In the genomic region with DNA sequence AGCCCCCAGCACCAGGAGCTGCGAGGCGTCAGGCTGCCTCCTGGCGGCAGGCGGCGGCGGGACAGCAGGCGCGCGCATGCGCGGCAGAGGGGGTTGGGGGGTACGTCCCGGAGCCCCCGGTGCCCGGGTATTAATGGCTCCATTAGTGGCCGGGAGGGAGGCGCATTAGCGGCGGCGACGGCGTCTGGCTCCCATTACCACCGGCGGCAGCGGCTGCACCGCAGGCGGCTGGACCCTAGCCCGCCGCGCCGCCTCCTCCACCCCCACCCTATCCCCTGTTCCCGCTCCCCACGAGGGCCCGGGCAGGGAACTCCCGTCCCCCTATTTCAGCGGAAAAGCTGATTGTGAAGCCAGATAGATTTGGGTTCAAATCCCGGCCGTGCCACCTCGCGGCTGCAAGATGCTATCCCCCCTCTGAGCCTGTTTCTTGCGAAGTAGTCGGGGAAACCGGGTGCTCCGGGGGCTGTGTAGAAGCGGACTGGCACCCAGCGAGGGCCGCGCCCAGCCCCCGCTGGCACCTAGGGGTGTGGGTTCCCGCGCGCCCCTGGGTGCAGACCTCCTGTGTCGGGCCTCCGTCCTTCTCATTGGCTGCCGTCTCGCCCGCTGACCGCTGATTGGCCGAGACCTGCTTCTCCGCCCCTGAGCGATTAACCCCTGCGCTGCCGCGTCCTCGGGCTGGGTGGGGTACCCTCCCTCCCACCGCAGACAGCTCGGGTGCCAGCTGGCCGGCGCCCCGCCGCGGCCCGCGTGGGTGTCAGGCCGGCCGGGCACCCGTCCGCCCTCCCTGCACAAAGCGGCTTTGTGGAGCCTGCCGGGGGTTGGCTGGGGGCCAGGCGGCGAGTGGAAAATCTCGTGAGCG, we compare ENCODE assay signal across 8 cellular contexts. TPM values are rescaled to one million over a fixed set of nuclear protein-coding genes. Genes with fewer than 3 reads are reported as not detected.
A peak's percentile ranks its signal among the peaks of the same experiment; 100 is the strongest.
DNase-seq lines count a peak whose midpoint lies in the region; ATAC-seq, FAIRE-seq and TF ChIP-seq lines count a peak whose summit lies in the region.

No MANE protein-coding gene starts in this region.

- intact Hi-C loops in endothelial cell of umbilical vein (cut with micrococcal nuclease), result loop anchor here (1.0 to 2.0 kb wide), 8 partner anchors 12 to 172 kb away; a partner anchor contains a TSS

- H3K9ac ChIP-seq in endothelial cell of umbilical vein (replicated peaks; ENCODE audit: extremely low read depth, insufficient read depth, low read length), result peak overlapping the region; percentile 51

- H3K27ac ChIP-seq in ACC112 (ENCODE audit: low read depth, low read length) (peak overlapping the region; percentile 61), endothelial cell of umbilical vein (ENCODE audit: insufficient read depth, low read depth, low read length) (peak overlapping the region; percentile 26)

- H3K9me1 ChIP-seq in endothelial cell of umbilical vein (replicated peaks; ENCODE audit: control insufficient read depth, extremely low read depth, insufficient read depth, low read length), result no peaks in the 10 kb centered on the region

- CTCF ChIA-PET in endothelial cell of umbilical vein (lab: Charles Lee), result interaction anchor here (0.9 to 7.4 kb wide), 20 partner anchors 9 to 167 kb away, joined by 3 to 365 read pairs (median 4); a partner anchor contains a TSS

- peak overlapping the region; percentile 93 for H3K4me3 ChIP-seq in ACC112 (ENCODE audit: low read depth, low read length)
- peak overlapping the region; percentile 61 to 74 (median 70) for H3K4me3 ChIP-seq in endothelial cell of umbilical vein (replicated peaks in 1 of 3; ENCODE audit: insufficient read depth in 1 of 3, low read depth in 1 of 3, low read length in 3 of 3)

- no TSS peak for BruUV-seq in endothelial cell of umbilical vein (replicated peaks; lab: Mats Ljungman, UMichigan)

- DNase-seq in HT-29 (ENCODE audit: low spot score), result peak; percentile 90
- DNase-seq in NOMO-1 (lab: John Stamatoyannopoulos, UW; ENCODE audit: unreplicated experiment in 2 of 2), result peak; percentile 69 to 78
- DNase-seq in activated CD8-positive, alpha-beta memory T cell treated with anti-CD3 and anti-CD28 coated beads, Interleukin-2, amount 50 U/mL, for 48 hours, result peak; percentile 95
- DNase-seq in endothelial cell of umbilical vein (ENCODE audit: low read depth, low spot score), result peak; percentile 84
- peak; percentile 91 for DNase-seq in middle frontal gyrus (ENCODE audit: extremely low spot score, low spot score)
- peak; percentile 66 to 74 for DNase-seq in stimulated activated CD8-positive, alpha-beta memory T cell treated with anti-CD3 and anti-CD28 coated beads, Interleukin-2, amount 100 ng/mL, for 1 hour (ENCODE audit: low read depth in 2 of 2)

- H3K79me2 ChIP-seq in ACC112 (ENCODE audit: control insufficient read depth, insufficient read depth, low read length, unreplicated experiment) (peaks cover 20% of the 10 kb centered on the region), endothelial cell of umbilical vein (ENCODE audit: control insufficient read depth, insufficient read depth, low read length) (peaks cover 23% of the 10 kb centered on the region)

- H2AFZ ChIP-seq in ACC112 (ENCODE audit: low read length, unreplicated experiment) (no peak overlapping the region), endothelial cell of umbilical vein (ENCODE audit: low read depth, low read length) (peak overlapping the region; percentile 38)

- H3K4me2 ChIP-seq in endothelial cell of umbilical vein (ENCODE audit: insufficient read depth, low read length), result peak overlapping the region; percentile 79

- no peaks in the 10 kb centered on the region for H4K20me1 ChIP-seq in endothelial cell of umbilical vein (replicated peaks; ENCODE audit: control insufficient read depth, extremely low read depth, insufficient read depth, low read length)

- H3K27me3 ChIP-seq in ACC112 (ENCODE audit: insufficient read depth, low read length) (no peaks in the 10 kb centered on the region), endothelial cell of umbilical vein (ENCODE audit: control insufficient read depth in 2 of 2, insufficient read depth in 2 of 2, low read length in 2 of 2) (no peaks in the 10 kb centered on the region)

- no peaks in the 10 kb centered on the region for H3K9me3 ChIP-seq in endothelial cell of umbilical vein (replicated peaks; ENCODE audit: control insufficient read depth, insufficient read depth, low read length)

- peak; percentile 95 to 98 for TF ChIP-seq CTCF in endothelial cell of umbilical vein (IDR thresholded peaks at IDR 0.05; ENCODE audit: extremely low read depth in 1 of 2, insufficient read depth in 1 of 2, low read depth in 1 of 2, low read length in 2 of 2)

- H3K4me1 ChIP-seq in ACC112 (ENCODE audit: control insufficient read depth, insufficient read depth, low read length, unreplicated experiment), result peaks cover 32% of the 10 kb centered on the region
- H3K4me1 ChIP-seq in endothelial cell of umbilical vein (ENCODE audit: control insufficient read depth, extremely low read depth, insufficient read depth, low read length), result peaks cover 56% of the 10 kb centered on the region

- no peaks in the 10 kb centered on the region for H3K36me3 ChIP-seq in ACC112 (ENCODE audit: insufficient read depth, low read length)
- no peaks in the 10 kb centered on the region for H3K36me3 ChIP-seq in endothelial cell of umbilical vein (ENCODE audit: control insufficient read depth in 2 of 2, extremely low read depth in 1 of 2, insufficient read depth in 2 of 2, low read length in 2 of 2)

- peak; percentile 69 for TF ChIP-seq POLR2A in endothelial cell of umbilical vein (IDR thresholded peaks at IDR 0.05; ENCODE audit: low read depth, low read length)

- ATAC-seq in GM18868 (IDR thresholded peaks at IDR 0.05; ENCODE audit: unreplicated experiment), result peak; percentile 37

- POLR2A ChIA-PET in endothelial cell of umbilical vein (lab: Charles Lee), result interaction anchor here (0.9 to 1.8 kb wide), 8 partner anchors 9 to 37 kb away, joined by 3 to 11 read pairs (median 5); a partner anchor contains a TSS

- peak; percentile 90 for FAIRE-seq in endothelial cell of umbilical vein (lab: Jason Lieb, UNC)

- dilution Hi-C loops in endothelial cell of umbilical vein (cut with MboI; ENCODE audit: extremely low pct_ligation_motif_present, low sequenced_read_pairs), result no loop called here

RNA-seq across cellular contexts. Expression of a gene that starts 11.1 kb away (rescaled TPM):
- 42.1 and 55.5 TPM in 2 replicates for total RNA-seq in HT-29 (2014; rRNA removed; shearing (Covaris generic))
- total RNA-seq in endothelial cell of umbilical vein, result 86.0 and 86.3 TPM in 2 replicates
- polyA plus RNA-seq in endothelial cell of umbilical vein, result 18.4 and 23.5 TPM in 2 replicates
- 15.8 and 26.9 TPM in 2 replicates for polyA plus RNA-seq in endothelial cell of umbilical vein (2011; cell fraction: cytosol; rRNA removed)
- 59.1 and 69.4 TPM in 2 replicates for polyA plus RNA-seq in endothelial cell of umbilical vein (2011; cell fraction: nucleus; rRNA removed)
- polyA plus RNA-seq in endothelial cell of umbilical vein (2012), result 28.9 and 43.8 TPM in 2 replicates
- polyA minus RNA-seq in endothelial cell of umbilical vein, result 9.1 and 9.7 TPM in 2 replicates
- polyA minus RNA-seq in endothelial cell of umbilical vein (2011; cell fraction: cytosol; rRNA and poly(A)+ RNA removed), result 11.2 TPM
- polyA minus RNA-seq in endothelial cell of umbilical vein (2011; cell fraction: nucleus; rRNA and poly(A)+ RNA removed), result 15.3 and 26.1 TPM in 2 replicates

RNA-seq across cellular contexts. Expression of a gene that starts 21.8 kb away (rescaled TPM):
- 4.4 and 4.7 TPM in 2 replicates for total RNA-seq in HT-29 (2014; rRNA removed; shearing (Covaris generic))
- 1.0 and 1.5 TPM in 2 replicates for total RNA-seq in endothelial cell of umbilical vein
- polyA plus RNA-seq in endothelial cell of umbilical vein, result 1.4 and 1.9 TPM in 2 replicates
- polyA plus RNA-seq in endothelial cell of umbilical vein (2011; cell fraction: cytosol; rRNA removed), result 0.98 and 1.0 TPM in 2 replicates
- 0.55 and 0.92 TPM in 2 replicates for polyA plus RNA-seq in endothelial cell of umbilical vein (2011; cell fraction: nucleus; rRNA removed)
- 1.1 and 1.3 TPM in 2 replicates for polyA plus RNA-seq in endothelial cell of umbilical vein (2012)
- 0.53 and 0.62 TPM in 2 replicates for polyA minus RNA-seq in endothelial cell of umbilical vein
- polyA minus RNA-seq in endothelial cell of umbilical vein (2011; cell fraction: cytosol; rRNA and poly(A)+ RNA removed), result not detected
- 0.53 and 0.63 TPM in 2 replicates for polyA minus RNA-seq in endothelial cell of umbilical vein (2011; cell fraction: nucleus; rRNA and poly(A)+ RNA removed)

RNA-seq across cellular contexts. Expression of a gene that starts 22.3 kb away (rescaled TPM):
- total RNA-seq in HT-29 (2014; rRNA removed; shearing (Covaris generic)), result 286 and 326 TPM in 2 replicates
- 41.4 and 47.6 TPM in 2 replicates for total RNA-seq in endothelial cell of umbilical vein
- polyA plus RNA-seq in endothelial cell of umbilical vein, result 95.0 and 115 TPM in 2 replicates
- 60.9 and 62.4 TPM in 2 replicates for polyA plus RNA-seq in endothelial cell of umbilical vein (2011; cell fraction: cytosol; rRNA removed)
- polyA plus RNA-seq in endothelial cell of umbilical vein (2011; cell fraction: nucleus; rRNA removed), result 37.0 and 38.1 TPM in 2 replicates
- polyA plus RNA-seq in endothelial cell of umbilical vein (2012), result 41.4 and 45.7 TPM in 2 replicates
- polyA minus RNA-seq in endothelial cell of umbilical vein, result 31.2 and 37.2 TPM in 2 replicates
- 15.9 TPM for polyA minus RNA-seq in endothelial cell of umbilical vein (2011; cell fraction: cytosol; rRNA and poly(A)+ RNA removed)
- polyA minus RNA-seq in endothelial cell of umbilical vein (2011; cell fraction: nucleus; rRNA and poly(A)+ RNA removed), result 5.5 and 10.9 TPM in 2 replicates

RNA-seq across cellular contexts. Expression of a gene that starts 25.2 kb away (rescaled TPM):
- 157 and 160 TPM in 2 replicates for total RNA-seq in HT-29 (2014; rRNA removed; shearing (Covaris generic))
- total RNA-seq in endothelial cell of umbilical vein, result 117 and 130 TPM in 2 replicates
- 102 and 125 TPM in 2 replicates for polyA plus RNA-seq in endothelial cell of umbilical vein
- 43.3 and 54.3 TPM in 2 replicates for polyA plus RNA-seq in endothelial cell of umbilical vein (2011; cell fraction: cytosol; rRNA removed)
- 130 and 152 TPM in 2 replicates for polyA plus RNA-seq in endothelial cell of umbilical vein (2011; cell fraction: nucleus; rRNA removed)
- polyA plus RNA-seq in endothelial cell of umbilical vein (2012), result 40.7 and 61.9 TPM in 2 replicates
- 76.4 and 95.4 TPM in 2 replicates for polyA minus RNA-seq in endothelial cell of umbilical vein
- polyA minus RNA-seq in endothelial cell of umbilical vein (2011; cell fraction: cytosol; rRNA and poly(A)+ RNA removed), result 26.5 TPM
- polyA minus RNA-seq in endothelial cell of umbilical vein (2011; cell fraction: nucleus; rRNA and poly(A)+ RNA removed), result 38.5 and 45.5 TPM in 2 replicates

RNA-seq across cellular contexts. Expression of a gene that starts 33.0 kb away (rescaled TPM):
- total RNA-seq in HT-29 (2014; rRNA removed; shearing (Covaris generic)), result 0.29 and 0.81 TPM in 2 replicates
- total RNA-seq in endothelial cell of umbilical vein, result not detected in 2 replicates
- 0.24 TPM in 1 of 2 replicates, not detected in the other for polyA plus RNA-seq in endothelial cell of umbilical vein
- not detected in 2 replicates for polyA plus RNA-seq in endothelial cell of umbilical vein (2011; cell fraction: cytosol; rRNA removed)
- 0.38 TPM in 1 of 2 replicates, not detected in the other for polyA plus RNA-seq in endothelial cell of umbilical vein (2011; cell fraction: nucleus; rRNA removed)
- not detected in 2 replicates for polyA plus RNA-seq in endothelial cell of umbilical vein (2012)
- polyA minus RNA-seq in endothelial cell of umbilical vein, result 0.13 TPM in 1 of 2 replicates, not detected in the other
- not detected for polyA minus RNA-seq in endothelial cell of umbilical vein (2011; cell fraction: cytosol; rRNA and poly(A)+ RNA removed)
- polyA minus RNA-seq in endothelial cell of umbilical vein (2011; cell fraction: nucleus; rRNA and poly(A)+ RNA removed), result not detected in 2 replicates

Comparison
In these comparisons a context has a peak if more than half of its experiments do, and no peak if none do; other contexts are left out.
1. Peak in every context shown above with its lines: DNase-seq, ATAC-seq, H3K4me3 ChIP-seq and H3K27ac ChIP-seq.